13 cellular contexts compared by ENCODE assay signal in the genomic region with DNA sequence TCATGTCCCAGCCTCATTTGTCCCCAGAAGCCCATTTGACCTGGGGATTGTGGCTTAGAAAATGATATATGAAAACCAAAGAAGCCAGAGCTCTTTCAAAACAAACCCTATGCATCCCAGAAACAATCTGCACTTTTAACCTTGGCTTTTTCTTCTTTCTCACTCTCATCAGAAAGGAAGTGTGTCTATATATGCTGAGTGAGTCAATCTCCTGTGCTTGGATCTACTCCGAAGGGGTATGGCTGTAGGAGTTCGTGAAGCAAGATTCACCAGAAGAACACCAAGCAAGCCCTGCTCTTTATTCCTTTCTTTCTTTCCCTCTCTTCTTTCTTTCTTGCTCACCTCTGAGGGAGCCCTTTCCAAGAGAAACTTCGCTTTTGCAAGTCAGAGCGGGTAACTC. TPM values are rescaled to one million over a fixed set of nuclear protein-coding genes. Genes with fewer than 3 reads are reported as not detected.
DNase-seq lines count a peak whose midpoint lies in the region; ATAC-seq, FAIRE-seq and TF ChIP-seq lines count a peak whose summit lies in the region.
"Had no signal": no experiment of that assay in that cellular context is flagged by ENCODE, and none has a peak within 500 bp of the region (broad histone marks: within the 10 kb centered on the region; RNA-seq: fewer than 3 reads in every experiment).

No MANE protein-coding gene starts in this region.

- H3K4me3 ChIP-seq in astrocyte (ENCODE audit: insufficient read depth, low read depth, low read length) (peak overlapping the region; percentile 63), right atrium auricular region (peak overlapping the region; percentile 24 to 47), rectal smooth muscle tissue (ENCODE audit: low read length) (peak overlapping the region; percentile 60)

- peak overlapping the region; percentile 75; the same call in 1 of the 2 replicates for H3K9ac ChIP-seq in ES-I3 (ENCODE audit: low read depth, low read length)
- peak overlapping the region; percentile 82 for H3K9ac ChIP-seq in astrocyte (ENCODE audit: low read length)
- no peak overlapping the region for H3K9ac ChIP-seq in rectal smooth muscle tissue (ENCODE audit: low read length)

- peaks cover 26% of the 10 kb centered on the region for H3K4me1 Mint-ChIP-seq in astrocyte (ENCODE audit: low read depth, unreplicated experiment)

- TF ChIP-seq CTCF in astrocyte (IDR thresholded peaks at IDR 0.05; ENCODE audit: insufficient read depth, low read depth, low read length) (no peak), right atrium auricular region (IDR thresholded peaks at IDR 0.05) (no peak)

- H4K20me1 ChIP-seq in astrocyte (ENCODE audit: insufficient read depth, low read length): no peaks in the 10 kb centered on the region

- H3K27ac ChIP-seq in astrocyte (ENCODE audit: low read depth, low read length): peak overlapping the region; percentile 59
- peak overlapping the region in 1 of 2 donors; percentile 41 for H3K27ac ChIP-seq in right atrium auricular region
- H3K27ac ChIP-seq in rectal smooth muscle tissue (ENCODE audit: low read depth, low read length): peak overlapping the region; percentile 81
- H3K27ac ChIP-seq: C4-2B, thoracic aorta, VCaP had no signal

- H3K9me3 ChIP-seq in ES-I3 (ENCODE audit: control insufficient read depth, insufficient read depth, low read length) (no peaks in the 10 kb centered on the region), astrocyte (ENCODE audit: insufficient read depth, low read depth, low read length) (no peaks in the 10 kb centered on the region), right atrium auricular region (no peaks in the 10 kb centered on the region)
- H3K9me3 ChIP-seq: thoracic aorta had no signal

- H3K27me3 Mint-ChIP-seq in astrocyte (ENCODE audit: low read depth, unreplicated experiment): peaks cover 15% of the 10 kb centered on the region

- FAIRE-seq in astrocyte (lab: Jason Lieb, UNC): peak; percentile 50

- DNase-seq in astrocyte (ENCODE audit: low read depth) (no peak), right atrium auricular region (ENCODE audit: low spot score) (no peak), NCI-H526 (lab: John Stamatoyannopoulos, UW) (no peak), activated gamma-delta T cell (lab: John Stamatoyannopoulos, UW) (no peak), NCI-H748 (lab: John Stamatoyannopoulos, UW; ENCODE audit: unreplicated experiment) (no peak)
- DNase-seq: activated T-cell treated with anti-CD3 and anti-CD28 coated beads, Interleukin-2, amount 50 U/mL, for 24 hours; Karpas-422 had no signal

- H3K4me3 Mint-ChIP-seq in astrocyte (ENCODE audit: unreplicated experiment): peak overlapping the region; percentile 74
- H3K4me3 Mint-ChIP-seq: activated T-cell treated with anti-CD3 and anti-CD28 coated beads, Interleukin-2, amount 50 U/mL, for 24 hours had no signal

- H3K4me2 ChIP-seq in astrocyte (ENCODE audit: low read length): peak overlapping the region; percentile 92

- H3K4me1 ChIP-seq in ES-I3 (ENCODE audit: insufficient read depth, low read length): peaks cover 10% of the 10 kb centered on the region
- H3K4me1 ChIP-seq in astrocyte (ENCODE audit: insufficient read depth, low read length): peaks cover 24% of the 10 kb centered on the region
- H3K4me1 ChIP-seq in right atrium auricular region: peaks cover 0 to 12% of the 10 kb centered on the region in 2 donors
- H3K4me1 ChIP-seq in rectal smooth muscle tissue (ENCODE audit: control insufficient read depth, insufficient read depth, low read length): peaks cover 3% of the 10 kb centered on the region

- H3K9me3 Mint-ChIP-seq in astrocyte (ENCODE audit: unreplicated experiment): no peaks in the 10 kb centered on the region
- H3K9me3 Mint-ChIP-seq: activated T-cell treated with anti-CD3 and anti-CD28 coated beads, Interleukin-2, amount 50 U/mL, for 24 hours had no signal

- H3K36me3 Mint-ChIP-seq in astrocyte (ENCODE audit: low read depth, unreplicated experiment): peaks cover 2% of the 10 kb centered on the region

- H2AFZ ChIP-seq in astrocyte (ENCODE audit: low read depth, low read length): peak overlapping the region; percentile 36

- H3K36me3 ChIP-seq in ES-I3 (ENCODE audit: insufficient read depth, low read length) (no peaks in the 10 kb centered on the region), astrocyte (ENCODE audit: insufficient read depth, low read length) (no peaks in the 10 kb centered on the region), right atrium auricular region (no peaks in the 10 kb centered on the region), rectal smooth muscle tissue (ENCODE audit: control insufficient read depth, insufficient read depth, low read length) (no peaks in the 10 kb centered on the region)
- H3K36me3 ChIP-seq: thoracic aorta had no signal

- no peaks in the 10 kb centered on the region for H3K79me2 ChIP-seq in astrocyte (ENCODE audit: insufficient read depth, low read length)

- peak overlapping the region; percentile 47 for H3K27ac Mint-ChIP-seq in astrocyte (ENCODE audit: unreplicated experiment)
- H3K27ac Mint-ChIP-seq: activated T-cell treated with anti-CD3 and anti-CD28 coated beads, Interleukin-2, amount 50 U/mL, for 24 hours had no signal

- H3K27me3 ChIP-seq in astrocyte (ENCODE audit: insufficient read depth, low read length): no peaks in the 10 kb centered on the region
- H3K27me3 ChIP-seq in right atrium auricular region: no peaks in the 10 kb centered on the region
- H3K27me3 ChIP-seq in rectal smooth muscle tissue (ENCODE audit: control insufficient read depth, insufficient read depth, low read length): peaks cover 4% of the 10 kb centered on the region

- no peak for ATAC-seq in HG02970 (IDR thresholded peaks at IDR 0.05; ENCODE audit: low FRiP score, unreplicated experiment)

RNA-seq across cellular contexts. Expression of a gene that starts 0.6 kb away (rescaled TPM):
- total RNA-seq in astrocyte (12.6 and 18.0 TPM in 2 replicates), right atrium auricular region (10 to 100 TPM in 1 of 2 donors, 1 to 10 TPM in 1; 8.6 to 15.3 TPM)
